Comparison of ENCODE assay signal across 8 cellular contexts in genomic region chr7:23470290-23471089, GRCh38. TPM values are rescaled to one million over a fixed set of nuclear protein-coding genes. Genes with fewer than 3 reads are reported as not detected.
DNase-seq lines count a peak whose midpoint lies in the region; ATAC-seq and TF ChIP-seq lines count a peak whose summit lies in the region.

IGF2BP3 (minus strand) TSS chr7:23470491; CDS start chr7:23470110, 381 bp downstream.

- H3K27me3 Mint-ChIP-seq in mesothelial cell of epicardium (ENCODE audit: low read depth) = no peaks in the 10 kb centered on the region

- H3K27me3 ChIP-seq in vagina = peaks cover 34% of the 10 kb centered on the region

- H3K36me3 Mint-ChIP-seq in mesothelial cell of epicardium = no peaks in the 10 kb centered on the region

- H3K9me3 ChIP-seq in vagina = no peaks in the 10 kb centered on the region

- TF ChIP-seq CTCF in GM12864 (IDR thresholded peaks at IDR 0.05; ENCODE audit: low read depth, low read length, missing control alignments) = no peak
- no peak for TF ChIP-seq CTCF in mesothelial cell of epicardium (IDR thresholded peaks at IDR 0.05; ENCODE audit: unreplicated experiment)
- no peak for TF ChIP-seq CTCF in vagina (IDR thresholded peaks at IDR 0.05)

- H3K27ac ChIP-seq in vagina = no peak within 1 kb of the TSS

- H3K36me3 ChIP-seq in vagina = no peaks in the 10 kb centered on the region

- DNase-seq in A172 (ENCODE audit: low spot score) (peak; percentile 99), GM12864 (ENCODE audit: low read depth) (peak; percentile 91), M059J (ENCODE audit: low read depth) (peak; percentile 98), SIG-M5 (lab: John Stamatoyannopoulos, UW) (peak; percentile 86), cerebellum (ENCODE audit: low spot score) (no peak), mesothelial cell of epicardium (ENCODE audit: low spot score in 2 of 2, unreplicated experiment in 2 of 2) (peak; percentile 75 to 80), vagina (ENCODE audit: extremely low spot score in 2 of 2) (peak in 1 of 2 donors; percentile 25)

- H3K4me1 Mint-ChIP-seq in mesothelial cell of epicardium = peaks cover 46% of the 10 kb centered on the region

- H3K4me3 ChIP-seq in GM12864 (ENCODE audit: low read depth, low read length) (peak within 1 kb of the TSS; percentile 91), vagina (peak within 1 kb of the TSS; percentile 25 to 54)

- no peaks in the 10 kb centered on the region for H3K9me3 Mint-ChIP-seq in mesothelial cell of epicardium

- TF ChIP-seq POLR2A in vagina (IDR thresholded peaks at IDR 0.05) = no peak

- intact Hi-C loops in vagina (cut with DNase I) = no loop called here

- peaks cover 49% of the 10 kb centered on the region for H3K4me1 ChIP-seq in vagina

- H3K4me3 Mint-ChIP-seq in mesothelial cell of epicardium = peak within 1 kb of the TSS; percentile 94

- H3K27ac Mint-ChIP-seq in mesothelial cell of epicardium = peak within 1 kb of the TSS; percentile 100

- no peak for ATAC-seq in GM18519 (IDR thresholded peaks at IDR 0.05; ENCODE audit: low FRiP score, unreplicated experiment)

RNA-seq across cellular contexts. Expression of gene IGF2BP3, which starts in this region (rescaled TPM):
- 64.3 and 74.1 TPM in 2 replicates for total RNA-seq in A172 (2014; rRNA removed; shearing (Covaris generic))
- 50.6 and 76.9 TPM in 2 replicates for total RNA-seq in M059J (2014; rRNA removed; shearing (Covaris generic))
- 52.7 TPM for total RNA-seq in cerebellum
- total RNA-seq in mesothelial cell of epicardium = 84.3 to 91.3 TPM (median 89.1 TPM) in 3 replicates
- total RNA-seq in vagina = 11.8 TPM
